Comparison of ENCODE assay signal across 9 cellular contexts in genomic region chr10:49309691-49310371, GRCh38. TPM values are rescaled to one million over a fixed set of nuclear protein-coding genes. Genes with fewer than 3 reads are reported as not detected.
A peak's percentile ranks its signal among the peaks of the same experiment; 100 is the strongest.
DNase-seq lines count a peak whose midpoint lies in the region; ATAC-seq and TF ChIP-seq lines count a peak whose summit lies in the region.
"Had no signal": no experiment of that assay in that cellular context is flagged by ENCODE, and none has a peak within 500 bp of the region (broad histone marks: within the 10 kb centered on the region; RNA-seq: fewer than 3 reads in every experiment).

No MANE protein-coding gene starts in this region.

- H3K79me2 ChIP-seq in PC-3 (ENCODE audit: low read length) = no peaks in the 10 kb centered on the region

- no peaks in the 10 kb centered on the region for H3K9me3 Mint-ChIP-seq in activated CD8-positive, alpha-beta T cell treated with anti-CD3 and anti-CD28 coated beads for 36 hours
- H3K9me3 Mint-ChIP-seq in Calu3 (ENCODE audit: low read depth, unreplicated experiment) = no peaks in the 10 kb centered on the region

- 28 to 43% (median 33%) methylated on average over 8 of the region's 8 CpGs for WGBS in spleen, 5 donors

- H3K27ac Mint-ChIP-seq in activated CD8-positive, alpha-beta T cell treated with anti-CD3 and anti-CD28 coated beads for 36 hours = peak overlapping the region; percentile 68
- no peak overlapping the region for H3K27ac Mint-ChIP-seq in Calu3 (ENCODE audit: unreplicated experiment)

- H3K36me3 Mint-ChIP-seq in activated CD8-positive, alpha-beta T cell treated with anti-CD3 and anti-CD28 coated beads for 36 hours (ENCODE audit: low read depth) = no peaks in the 10 kb centered on the region
- no peaks in the 10 kb centered on the region for H3K36me3 Mint-ChIP-seq in Calu3 (ENCODE audit: insufficient read depth, unreplicated experiment)

- H3K4me3 ChIP-seq in spleen (peak overlapping the region in 1 of 8 donors; percentile 44), PC-3 (ENCODE audit: low read length) (no peak overlapping the region)

- no peak for TF ChIP-seq POLR2A in spleen (IDR thresholded peaks at IDR 0.05)

- POLR2A ChIA-PET in activated CD8-positive, alpha-beta T cell treated with anti-CD3 and anti-CD28 coated beads for 36 hours (lab: Charles Lee) = no interaction called here
- POLR2A ChIA-PET in PC-3 (lab: Charles Lee; ENCODE audit: unreplicated experiment) = no interaction called here

- H4K20me1 ChIP-seq in PC-3 (ENCODE audit: low read length) = no peaks in the 10 kb centered on the region

- H3K9me2 ChIP-seq in PC-3 (replicated peaks; ENCODE audit: low read length) = no peaks in the 10 kb centered on the region

- H3K27me3 ChIP-seq in spleen (replicated peaks in 1 of 7) (peaks cover 0 to 1% (median 0%) of the 10 kb centered on the region in 7 donors), PC-3 (ENCODE audit: low read length) (peaks cover 61% of the 10 kb centered on the region)

- H2AFZ ChIP-seq in PC-3 (ENCODE audit: low read length) = no peak overlapping the region

- TF ChIP-seq CTCF in activated CD8-positive, alpha-beta T cell treated with anti-CD3 and anti-CD28 coated beads for 36 hours (IDR thresholded peaks at IDR 0.05) = no peak
- TF ChIP-seq CTCF in spleen (IDR thresholded peaks at IDR 0.05 in 8 of 11, conservative IDR thresholded peaks at IDR 0.05 in 3 of 11) (no peak), PC-3 (conservative IDR thresholded peaks at IDR 0.05; ENCODE audit: low read depth, low read length) (no peak), Calu3 (IDR thresholded peaks at IDR 0.05; ENCODE audit: unreplicated experiment) (no peak)

- H3K4me3 Mint-ChIP-seq in activated CD8-positive, alpha-beta T cell treated with anti-CD3 and anti-CD28 coated beads for 36 hours = peak overlapping the region; percentile 18
- no peak overlapping the region for H3K4me3 Mint-ChIP-seq in Calu3 (ENCODE audit: low read depth, unreplicated experiment)

- H3K9ac ChIP-seq in PC-3 (ENCODE audit: low read length) = no peak overlapping the region

- ATAC-seq in GM19025 (IDR thresholded peaks at IDR 0.05; ENCODE audit: low read depth, unreplicated experiment) = peak; percentile 63
- ATAC-seq in HG03175 (IDR thresholded peaks at IDR 0.05; ENCODE audit: unreplicated experiment) = peak; percentile 57
- ATAC-seq in activated CD8-positive, alpha-beta T cell treated with anti-CD3 and anti-CD28 coated beads for 36 hours = peak; percentile 76
- ATAC-seq in PC-3 = no peak
- ATAC-seq in HG02610 (IDR thresholded peaks at IDR 0.05; ENCODE audit: unreplicated experiment) = no peak

- BruUV-seq in PC-3 (replicated peaks; lab: Mats Ljungman, UMichigan) (no TSS peak), Calu3 (replicated peaks; lab: Mats Ljungman, UMichigan) (no TSS peak)

- H3K27me3 Mint-ChIP-seq in activated CD8-positive, alpha-beta T cell treated with anti-CD3 and anti-CD28 coated beads for 36 hours = no peaks in the 10 kb centered on the region
- H3K27me3 Mint-ChIP-seq in Calu3 (ENCODE audit: unreplicated experiment) = peaks cover 85% of the 10 kb centered on the region

- peaks cover 0 to 35% (median 22%) of the 10 kb centered on the region in 6 donors for H3K4me1 ChIP-seq in spleen
- no peaks in the 10 kb centered on the region for H3K4me1 ChIP-seq in PC-3 (ENCODE audit: insufficient read depth, low read length)

- H3K27ac ChIP-seq in spleen (peak overlapping the region in 6 of 8 donors; percentile 38 to 86 (median 64)), PC-3 (ENCODE audit: low read length) (no peak overlapping the region)

- CTCF ChIA-PET in activated CD8-positive, alpha-beta T cell treated with anti-CD3 and anti-CD28 coated beads for 36 hours (lab: Charles Lee) = no interaction called here
- CTCF ChIA-PET in PC-3 (lab: Charles Lee) (no interaction called here), Calu3 (lab: Charles Lee) (no interaction called here)

- H3K9me3 ChIP-seq in spleen = peaks cover 0 to 4% (median 0%) of the 10 kb centered on the region in 8 donors
- no peaks in the 10 kb centered on the region for H3K9me3 ChIP-seq in PC-3 (ENCODE audit: low read length)

- no peaks in the 10 kb centered on the region for H3F3A ChIP-seq in PC-3 (ENCODE audit: low read length, unreplicated experiment)

- H3K4me2 ChIP-seq in PC-3 (ENCODE audit: low read length) = no peak overlapping the region

- peak; percentile 52 for DNase-seq in activated CD8-positive, alpha-beta T cell treated with anti-CD3 and anti-CD28 coated beads for 36 hours
- DNase-seq in spleen (peak; percentile 77), PC-3 (no peak), Calu3 (no peak), mesenteric fat pad (ENCODE audit: low spot score) (no peak)

- H3K4me1 Mint-ChIP-seq in activated CD8-positive, alpha-beta T cell treated with anti-CD3 and anti-CD28 coated beads for 36 hours (ENCODE audit: low read depth) = peaks cover 25% of the 10 kb centered on the region
- no peaks in the 10 kb centered on the region for H3K4me1 Mint-ChIP-seq in Calu3 (ENCODE audit: low read depth, unreplicated experiment)

- H3K36me3 ChIP-seq in spleen (no peaks in the 10 kb centered on the region), PC-3 (ENCODE audit: low read depth, low read length) (no peaks in the 10 kb centered on the region)

- intact Hi-C loops in activated CD8-positive, alpha-beta T cell treated with anti-CD3 and anti-CD28 coated beads for 36 hours (cut with micrococcal nuclease) = no loop called here
- intact Hi-C loops in spleen (cut with DNase I; ENCODE audit: low total_unique reads) = no loop called here
- intact Hi-C loops in PC-3 (cut with micrococcal nuclease) = no loop called here
- intact Hi-C loops in Calu3 (cut with micrococcal nuclease; ENCODE audit: unreplicated experiment) = no loop called here

RNA-seq across cellular contexts. Expression of gene C10orf71, which starts 10.9 kb away (rescaled TPM):
- not detected for total RNA-seq in activated CD8-positive, alpha-beta T cell treated with anti-CD3 and anti-CD28 coated beads for 36 hours
- total RNA-seq in spleen (not detected), PC-3 (2014; rRNA removed) (not detected in 2 replicates), Calu3 (2022) (not detected in 2 replicates), mesenteric fat pad (not detected)
- polyA plus RNA-seq in spleen = not detected
- total RNA-seq: RPMI7951 had no signal

Comparison
In these comparisons a context has a peak if more than half of its experiments do, and no peak if none do; other contexts are left out.
1. ATAC-seq: peak in GM19025 (single experiment), HG03175 (single experiment) and activated CD8-positive, alpha-beta T cell treated with anti-CD3 and anti-CD28 coated beads for 36 hours (single experiment); none in PC-3 (single experiment) and HG02610 (single experiment).
2. DNase-seq: peak in activated CD8-positive, alpha-beta T cell treated with anti-CD3 and anti-CD28 coated beads for 36 hours (single experiment) and spleen (single experiment); none in PC-3 (single experiment), Calu3 (single experiment) and mesenteric fat pad (single experiment).